25 cellular contexts compared by ENCODE assay signal in the genomic region with DNA sequence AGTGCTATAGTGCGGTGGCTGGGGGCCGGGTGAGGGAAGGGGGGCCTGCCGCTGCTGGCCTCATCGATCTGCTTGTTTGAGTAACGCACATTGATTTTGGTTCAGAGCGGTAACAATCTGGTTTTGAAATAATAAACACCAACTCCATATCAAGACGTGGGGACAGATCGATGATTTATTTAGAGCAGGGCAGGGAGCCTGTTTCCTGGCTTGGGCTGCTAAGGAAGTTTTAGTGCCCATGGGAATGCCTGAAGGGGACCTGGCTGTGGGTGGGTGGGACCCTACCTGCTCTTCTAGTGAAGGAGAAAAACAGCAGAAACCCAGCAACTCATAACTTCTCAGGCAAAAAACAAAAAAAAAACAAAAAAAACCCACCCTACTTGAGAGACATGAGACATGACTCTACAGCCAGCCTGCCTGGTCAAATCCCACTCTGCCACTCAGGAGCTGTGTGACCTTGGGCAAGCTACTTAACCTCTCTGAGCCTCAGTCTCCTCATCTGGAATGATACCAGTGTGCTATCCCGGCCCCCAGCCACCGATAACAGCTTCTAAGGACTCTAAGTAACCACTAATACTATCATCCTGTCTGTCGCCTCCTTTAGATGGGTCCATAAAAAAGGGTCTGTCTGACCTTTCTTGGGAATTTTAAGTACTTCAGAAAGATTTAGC.
DNase-seq lines count a peak whose midpoint lies in the region; ATAC-seq, FAIRE-seq and TF ChIP-seq lines count a peak whose summit lies in the region.
"Had no signal": no experiment of that assay in that cellular context is flagged by ENCODE, and none has a peak within 500 bp of the region (broad histone marks: within the 10 kb centered on the region; RNA-seq: fewer than 3 reads in every experiment).

No MANE protein-coding gene starts in this region.

- H3K4me3 ChIP-seq in hepatocyte (no peak overlapping the region), pancreas (no peak overlapping the region)
- H3K4me3 ChIP-seq: esophagus squamous epithelium, GM12878, tibial nerve had no signal

- H3K36me3 ChIP-seq in hepatocyte (replicated peaks; ENCODE audit: insufficient read depth, low read depth) (no peaks in the 10 kb centered on the region), pancreas (no peaks in the 10 kb centered on the region)

- no peaks in the 10 kb centered on the region for H3K27me3 ChIP-seq in H9 (ENCODE audit: insufficient read depth, low read length)
- H3K27me3 ChIP-seq in hepatocyte, result no peaks in the 10 kb centered on the region
- H3K27me3 ChIP-seq in pancreas, result no peaks in the 10 kb centered on the region
- H3K27me3 ChIP-seq: esophagus squamous epithelium, tibial nerve had no signal

- H4K91ac ChIP-seq in H9 (ENCODE audit: insufficient read length, low read depth, low read length), result no peak overlapping the region

- H4K8ac ChIP-seq in H9 (replicated peaks; ENCODE audit: insufficient read length, low read depth, low read length), result no peak overlapping the region

- no peak for FAIRE-seq in pancreas (lab: Jason Lieb, UNC)
- FAIRE-seq: GM12878 had no signal

- no peaks in the 10 kb centered on the region; the same call in 1 of the 2 replicates for H3K27me3 Mint-ChIP-seq in H9 (ENCODE audit: low read depth)
- no peaks in the 10 kb centered on the region for H3K27me3 Mint-ChIP-seq in activated T-helper 2 cell treated with anti-CD3 and anti-CD28 coated beads, Interferon-gamma antibody, Interleukin-2, Interleukin-4, amounts not matched to agents 10 μg/mL and 5 μg/mL and 100 μg/mL, durations not matched to agents 14 hours and 24 hours and 36 hours (ENCODE audit: low read depth)
- H3K27me3 Mint-ChIP-seq: CD8-positive, alpha-beta memory T cell; effector memory CD8-positive, alpha-beta T cell; stimulated activated naive CD8-positive, alpha-beta T cell treated with anti-CD3 and anti-CD28 coated beads, Interleukin-15, amount 100 ng/mL, for 72 hours had no signal

- no CpG with 5 or more reads among the region's 11 CpGs for WGBS in H9 (ENCODE audit: extremely low coverage, insufficient read length, low lambda C conversion rate)
- WGBS in hepatocyte (ENCODE audit: low lambda C conversion rate, missing lambda C conversion rate), result 80% methylated on average over 11 of the region's 11 CpGs
- WGBS in pancreas, 2 donors, result 13 to 16% methylated on average over 11 of the region's 11 CpGs

- H3K56ac ChIP-seq in H9 (ENCODE audit: insufficient read length, low read depth, low read length), result no peak overlapping the region

- no peak overlapping the region for H3K18ac ChIP-seq in H9 (ENCODE audit: insufficient read length, low read depth, low read length)

- no peak overlapping the region for H3K27ac ChIP-seq in H9 (ENCODE audit: insufficient read length, low read depth, low read length)
- H3K27ac ChIP-seq in hepatocyte, result peak overlapping the region; percentile 88
- peak overlapping the region; percentile 83 to 96 (median 92) for H3K27ac ChIP-seq in pancreas
- H3K27ac ChIP-seq: esophagus squamous epithelium, tibial nerve had no signal

- H3K9me3 ChIP-seq in H9 (ENCODE audit: control insufficient read depth, low read depth, low read length) (no peaks in the 10 kb centered on the region), hepatocyte (ENCODE audit: low read depth) (no peaks in the 10 kb centered on the region), pancreas (no peaks in the 10 kb centered on the region)
- H3K9me3 ChIP-seq: esophagus squamous epithelium, tibial nerve had no signal

- H2BK120ac ChIP-seq in H9 (ENCODE audit: low read depth, low read length, poor library complexity, severe bottlenecking), result no peak overlapping the region

- no peaks in the 10 kb centered on the region for H4K20me1 ChIP-seq in H9 (ENCODE audit: control insufficient read depth, insufficient read depth, insufficient read length)
- H4K20me1 ChIP-seq in hepatocyte (ENCODE audit: insufficient read depth, poor library complexity, severe bottlenecking), result no peaks in the 10 kb centered on the region

- no peak overlapping the region for H3K4me3 Mint-ChIP-seq in H9
- no peak overlapping the region for H3K4me3 Mint-ChIP-seq in activated T-helper 2 cell treated with anti-CD3 and anti-CD28 coated beads, Interferon-gamma antibody, Interleukin-2, Interleukin-4, amounts not matched to agents 10 μg/mL and 5 μg/mL and 100 μg/mL, durations not matched to agents 14 hours and 24 hours and 36 hours (ENCODE audit: low read depth)
- H3K4me3 Mint-ChIP-seq: CD8-positive, alpha-beta memory T cell; effector memory CD8-positive, alpha-beta T cell; stimulated activated naive CD8-positive, alpha-beta T cell treated with anti-CD3 and anti-CD28 coated beads, Interleukin-15, amount 100 ng/mL, for 72 hours had no signal

- H3K4me1 ChIP-seq in H9 (ENCODE audit: insufficient read depth, low read length) (no peaks in the 10 kb centered on the region; the same call in 1 of the 2 replicates), hepatocyte (ENCODE audit: insufficient read depth) (peaks cover 4% of the 10 kb centered on the region), pancreas (peaks cover 45 to 57% (median 49%) of the 10 kb centered on the region in 3 donors)

- H3K9ac ChIP-seq in H9 (ENCODE audit: extremely low read depth, insufficient read length, low read length), result no peak overlapping the region

- H3K79me2 ChIP-seq in H9 (ENCODE audit: insufficient read depth, low read length) (no peaks in the 10 kb centered on the region), hepatocyte (no peaks in the 10 kb centered on the region)

- H3K4me2 ChIP-seq in H9 (ENCODE audit: insufficient read depth, insufficient read length, low read length), result no peak overlapping the region
- no peak overlapping the region for H3K4me2 ChIP-seq in hepatocyte

- TF ChIP-seq CTCF in H9 (conservative IDR thresholded peaks at IDR 0.05) (no peak), hepatocyte (IDR thresholded peaks at IDR 0.05; ENCODE audit: poor library complexity) (no peak), pancreas (IDR thresholded peaks at IDR 0.05) (no peak)

- no peaks in the 10 kb centered on the region for H3K79me1 ChIP-seq in H9 (ENCODE audit: insufficient read depth, low read depth, low read length, poor library complexity, severe bottlenecking)

- H3K23ac ChIP-seq in H9 (ENCODE audit: insufficient read length, low read depth, low read length), result no peak overlapping the region

- H3K9me2 ChIP-seq in hepatocyte (replicated peaks; ENCODE audit: insufficient read depth), result no peaks in the 10 kb centered on the region

- H4K5ac ChIP-seq in H9 (ENCODE audit: insufficient read length, low read depth, low read length), result no peak overlapping the region

- intact Hi-C loops in pancreas (cut with DNase I), result no loop called here
- intact Hi-C loops in activated T-helper 2 cell treated with anti-CD3 and anti-CD28 coated beads, Interferon-gamma antibody, Interleukin-2, Interleukin-4, amounts not matched to agents 10 μg/mL and 5 μg/mL and 100 μg/mL, durations not matched to agents 14 hours and 24 hours and 36 hours (cut with micrococcal nuclease), result no loop called here

- no peaks in the 10 kb centered on the region; a peak in 1 of 5 replicates for H3K9me3 Mint-ChIP-seq in H9
- H3K9me3 Mint-ChIP-seq in activated T-helper 2 cell treated with anti-CD3 and anti-CD28 coated beads, Interferon-gamma antibody, Interleukin-2, Interleukin-4, amounts not matched to agents 10 μg/mL and 5 μg/mL and 100 μg/mL, durations not matched to agents 14 hours and 24 hours and 36 hours, result no peaks in the 10 kb centered on the region
- H3K9me3 Mint-ChIP-seq: activated naive CD4-positive, alpha-beta T cell treated with anti-CD3 and anti-CD28 coated beads, Interleukin-2, amount 50 U/mL, for 72 hours; CD8-positive, alpha-beta memory T cell; effector memory CD8-positive, alpha-beta T cell; stimulated activated naive CD8-positive, alpha-beta T cell treated with anti-CD3 and anti-CD28 coated beads, Interleukin-15, amount 100 ng/mL, for 72 hours had no signal

- no peak overlapping the region for H2BK20ac ChIP-seq in H9 (ENCODE audit: low read depth, low read length, poor library complexity, severe bottlenecking)

- no peaks in the 10 kb centered on the region for H3K23me2 ChIP-seq in H9 (ENCODE audit: insufficient read length, low read depth, low read length, poor library complexity, severe bottlenecking)

- H2AK5ac ChIP-seq in H9 (ENCODE audit: insufficient read length, low read length), result no peak overlapping the region

- no peak overlapping the region for H3K4ac ChIP-seq in H9 (ENCODE audit: low read depth, low read length)

- peaks cover 11 to 42% (median 12%) of the 10 kb centered on the region in 3 experiments; a peak in 6 of 7 replicates for H3K36me3 Mint-ChIP-seq in H9 (ENCODE audit: insufficient read depth in 1 of 3, low read depth in 3 of 3)
- peaks cover 48% of the 10 kb centered on the region for H3K36me3 Mint-ChIP-seq in activated T-helper 2 cell treated with anti-CD3 and anti-CD28 coated beads, Interferon-gamma antibody, Interleukin-2, Interleukin-4, amounts not matched to agents 10 μg/mL and 5 μg/mL and 100 μg/mL, durations not matched to agents 14 hours and 24 hours and 36 hours (ENCODE audit: low read depth)
- H3K36me3 Mint-ChIP-seq: activated naive CD4-positive, alpha-beta T cell treated with anti-CD3 and anti-CD28 coated beads, Interleukin-2, amount 50 U/mL, for 72 hours had no signal

- H3K27ac Mint-ChIP-seq in H9, result peak overlapping the region; percentile 28 to 85 (median 56); a peak in 3 of 7 replicates
- H3K27ac Mint-ChIP-seq in activated T-helper 2 cell treated with anti-CD3 and anti-CD28 coated beads, Interferon-gamma antibody, Interleukin-2, Interleukin-4, amounts not matched to agents 10 μg/mL and 5 μg/mL and 100 μg/mL, durations not matched to agents 14 hours and 24 hours and 36 hours, result no peak overlapping the region
- H3K27ac Mint-ChIP-seq: stimulated activated naive CD8-positive, alpha-beta T cell treated with anti-CD3 and anti-CD28 coated beads, Interleukin-15, amount 100 ng/mL, for 72 hours had no signal

- peaks cover 13 to 22% of the 10 kb centered on the region in 2 experiments for H3K4me1 Mint-ChIP-seq in H9
- no peaks in the 10 kb centered on the region for H3K4me1 Mint-ChIP-seq in activated T-helper 2 cell treated with anti-CD3 and anti-CD28 coated beads, Interferon-gamma antibody, Interleukin-2, Interleukin-4, amounts not matched to agents 10 μg/mL and 5 μg/mL and 100 μg/mL, durations not matched to agents 14 hours and 24 hours and 36 hours (ENCODE audit: low read depth)

- H3K14ac ChIP-seq in H9 (ENCODE audit: insufficient read depth, low read length), result no peak overlapping the region

- H3T11ph ChIP-seq in H9 (ENCODE audit: low read length), result no peak overlapping the region

- no peak overlapping the region for H2BK5ac ChIP-seq in H9 (ENCODE audit: insufficient read length, low read length)

- no peak overlapping the region for H2BK15ac ChIP-seq in H9 (ENCODE audit: low read depth, low read length)

- DNase-seq in H9, result no peak
- no peak for DNase-seq in hepatocyte (ENCODE audit: low spot score)
- no peak for DNase-seq in pancreas
- DNase-seq in activated T-helper 2 cell treated with anti-CD3 and anti-CD28 coated beads, Interferon-gamma antibody, Interleukin-2, Interleukin-4, amounts not matched to agents 10 μg/mL and 5 μg/mL and 100 μg/mL, durations not matched to agents 14 hours and 24 hours and 36 hours (ENCODE audit: low spot score), result no peak
- DNase-seq in SW 1271 (lab: John Stamatoyannopoulos, UW), result no peak
- no peak for DNase-seq in NCI-H1436 (lab: John Stamatoyannopoulos, UW)
- no peak for DNase-seq in GF-D8 (lab: John Stamatoyannopoulos, UW)
- DNase-seq: activated CD4-positive, alpha-beta T cell treated with anti-CD3 and anti-CD28 coated beads for 4 hours; CD8-positive, alpha-beta memory T cell; DMS79 treated with DMSO at 0.1 percent for 48 hours; effector memory CD8-positive, alpha-beta T cell; esophagus squamous epithelium; Kasumi-1; left colon; midbrain; NCI-H1930; NCI-H748 treated with DMSO at 0.1 percent for 48 hours; SIG-M5; stimulated activated CD4-positive, alpha-beta T cell treated with anti-CD3 and anti-CD28 coated beads, Interleukin-4, amount 100 ng/mL, for 1 hour; stimulated activated naive CD8-positive, alpha-beta T cell treated with anti-CD3 and anti-CD28 coated beads, Interleukin-15, amount 100 ng/mL, for 72 hours; T-helper 1 cell had no signal

- H2BK12ac ChIP-seq in H9 (ENCODE audit: insufficient read length, low read depth, low read length), result no peak overlapping the region

- H2AFZ ChIP-seq in H9 (ENCODE audit: low read length) (no peak overlapping the region), hepatocyte (no peak overlapping the region)

- no peak for ATAC-seq in SK-N-SH treated with all-trans-retinoic acid at 6 μM for 48 hours
- peak; percentile 19 to 38 (median 30) for ATAC-seq in pancreas
- ATAC-seq: activated naive CD4-positive, alpha-beta T cell treated with anti-CD3 and anti-CD28 coated beads, Interleukin-2, amount 50 U/mL, for 72 hours; effector memory CD8-positive, alpha-beta T cell; GM12878; left colon; stimulated activated naive CD8-positive, alpha-beta T cell treated with anti-CD3 and anti-CD28 coated beads, Interleukin-15, amount 100 ng/mL, for 72 hours had no signal
